In genomic region chr12:124940393-124941169, GRCh38 we compare ENCODE assay signal across 8 cellular contexts. TPM values are rescaled to one million over a fixed set of nuclear protein-coding genes. Genes with fewer than 3 reads are reported as not detected.
A peak's percentile ranks its signal among the peaks of the same experiment; 100 is the strongest.
DNase-seq lines count a peak whose midpoint lies in the region; ATAC-seq and TF ChIP-seq lines count a peak whose summit lies in the region.

No MANE protein-coding gene starts in this region.

- DNase-seq in BJ (ENCODE audit: low read depth) (peak; percentile 63), HS-27A (ENCODE audit: low read depth) (peak; percentile 74), epithelial cell of esophagus (ENCODE audit: low read depth) (peak; percentile 93), GDM1 (lab: John Stamatoyannopoulos, UW) (no peak)
- peak; percentile 90 for DNase-seq in activated CD8-positive, alpha-beta T cell treated with anti-CD3 and anti-CD28 coated beads, Interleukin-2, amount 10 ng/mL, durations not matched to agents 7 days and 5 days
- DNase-seq in stimulated activated CD8-positive, alpha-beta memory T cell treated with anti-CD3 and anti-CD28 coated beads, Interleukin-7, amount 100 ng/mL, for 48 hours (ENCODE audit: extremely low read depth in 1 of 2, low read depth in 1 of 2) = peak; percentile 65 to 79

- no peaks in the 10 kb centered on the region for H3K36me3 ChIP-seq in BJ (ENCODE audit: control insufficient read depth, insufficient read depth, low read length)
- no peaks in the 10 kb centered on the region for H3K36me3 ChIP-seq in muscle layer of colon (ENCODE audit: insufficient read depth, low read length)

- peaks cover 9% of the 10 kb centered on the region for H3K4me1 ChIP-seq in muscle layer of colon (ENCODE audit: insufficient read depth, low read length)

- CTCF ChIA-PET in BJ (lab: Yijun Ruan, JAX) = interaction anchor here (0.6 to 5.3 kb wide), 15 partner anchors 11 to 186 kb away, joined by 3 to 88 read pairs (median 12); partner anchors contain the start of gene UBC
- CTCF ChIA-PET in activated CD8-positive, alpha-beta T cell treated with anti-CD3 and anti-CD28 coated beads, Interleukin-2, amount 10 ng/mL, durations not matched to agents 7 days and 5 days (lab: Charles Lee) = interaction anchor here (0.7 to 12.6 kb wide), 18 partner anchors 8 to 122 kb away, joined by 3 to 391 read pairs (median 5); partner anchors contain the start of genes BRI3BP, DHX37 and UBC

- H3K36me3 Mint-ChIP-seq in activated CD8-positive, alpha-beta T cell treated with anti-CD3 and anti-CD28 coated beads, Interleukin-2, amount 10 ng/mL, durations not matched to agents 7 days and 5 days (ENCODE audit: low read depth) = peaks cover 14% of the 10 kb centered on the region

- no peaks in the 10 kb centered on the region for H3K9me3 ChIP-seq in muscle layer of colon (ENCODE audit: low read length)

- peaks cover 24% of the 10 kb centered on the region for H3K4me1 Mint-ChIP-seq in activated CD8-positive, alpha-beta T cell treated with anti-CD3 and anti-CD28 coated beads, Interleukin-2, amount 10 ng/mL, durations not matched to agents 7 days and 5 days (ENCODE audit: low read depth)

- no peak overlapping the region for H3K27ac Mint-ChIP-seq in activated CD8-positive, alpha-beta T cell treated with anti-CD3 and anti-CD28 coated beads, Interleukin-2, amount 10 ng/mL, durations not matched to agents 7 days and 5 days

- H3K4me3 ChIP-seq in BJ (ENCODE audit: low read depth, low read length) = peak overlapping the region; percentile 27
- peak overlapping the region; percentile 49 for H3K4me3 ChIP-seq in epithelial cell of esophagus (ENCODE audit: low read length)
- peak overlapping the region; percentile 82 to 91 for H3K4me3 ChIP-seq in muscle layer of colon (ENCODE audit: low read depth in 1 of 2, low read length in 2 of 2)

- ATAC-seq in GM19455 (IDR thresholded peaks at IDR 0.05; ENCODE audit: unreplicated experiment) = peak; percentile 42
- ATAC-seq in activated CD8-positive, alpha-beta T cell treated with anti-CD3 and anti-CD28 coated beads, Interleukin-2, amount 10 ng/mL, durations not matched to agents 7 days and 5 days = peak; percentile 53

- H3K27me3 Mint-ChIP-seq in activated CD8-positive, alpha-beta T cell treated with anti-CD3 and anti-CD28 coated beads, Interleukin-2, amount 10 ng/mL, durations not matched to agents 7 days and 5 days (ENCODE audit: low read depth) = no peaks in the 10 kb centered on the region

- POLR2A ChIA-PET in BJ (lab: Charles Lee) = interaction anchor here (0.6 to 1.3 kb wide), 2 partner anchors 23 to 34 kb away, joined by 3 to 9 read pairs; no protein-coding TSS in a partner anchor
- POLR2A ChIA-PET in activated CD8-positive, alpha-beta T cell treated with anti-CD3 and anti-CD28 coated beads, Interleukin-2, amount 10 ng/mL, durations not matched to agents 7 days and 5 days (lab: Charles Lee) = interaction anchor here (0.6 to 5.7 kb wide), 9 partner anchors 10 to 1485 kb away, joined by 3 to 134 read pairs (median 9); partner anchors contain the start of genes DHX37 and UBC

- H3K9me3 Mint-ChIP-seq in activated CD8-positive, alpha-beta T cell treated with anti-CD3 and anti-CD28 coated beads, Interleukin-2, amount 10 ng/mL, durations not matched to agents 7 days and 5 days (ENCODE audit: insufficient read depth) = no peaks in the 10 kb centered on the region

- H3K4me3 Mint-ChIP-seq in activated CD8-positive, alpha-beta T cell treated with anti-CD3 and anti-CD28 coated beads, Interleukin-2, amount 10 ng/mL, durations not matched to agents 7 days and 5 days = no peak overlapping the region

- no peaks in the 10 kb centered on the region for H3K27me3 ChIP-seq in BJ (ENCODE audit: control insufficient read depth, insufficient read depth, low read length)
- no peaks in the 10 kb centered on the region for H3K27me3 ChIP-seq in muscle layer of colon (ENCODE audit: control insufficient read depth in 1 of 2, insufficient read depth in 2 of 2, low read length in 2 of 2)

- peak overlapping the region; percentile 80 for H3K9ac ChIP-seq in muscle layer of colon (ENCODE audit: low read length)

- peak overlapping the region; percentile 97 for H3K27ac ChIP-seq in muscle layer of colon (ENCODE audit: low read depth, low read length)

- TF ChIP-seq CTCF in BJ (IDR thresholded peaks at IDR 0.05; ENCODE audit: insufficient read depth, low read depth, low read length) (peak; percentile 96), epithelial cell of esophagus (IDR thresholded peaks at IDR 0.05; ENCODE audit: insufficient read depth, low read depth, low read length, missing control alignments) (peak; percentile 93)

RNA-seq across cellular contexts. Expression of gene UBC, which starts 26.1 kb away (rescaled TPM):
- polyA plus RNA-seq in BJ (2011; rRNA removed) = 1,715 and 2,374 TPM in 2 replicates
- 607 and 730 TPM in 2 replicates for polyA minus RNA-seq in BJ (2011; rRNA and poly(A)+ RNA removed)
- total RNA-seq in activated CD8-positive, alpha-beta T cell treated with anti-CD3 and anti-CD28 coated beads, Interleukin-2, amount 10 ng/mL, durations not matched to agents 7 days and 5 days = 100 to 1,000 TPM; 974 to 998 TPM

RNA-seq across cellular contexts. Expression of gene DHX37, which starts 48.4 kb away (rescaled TPM):
- 5.9 and 10.6 TPM in 2 replicates for polyA plus RNA-seq in BJ (2011; rRNA removed)
- polyA minus RNA-seq in BJ (2011; rRNA and poly(A)+ RNA removed) = 13.0 and 14.9 TPM in 2 replicates
- 10 to 100 TPM; 33.3 to 34.6 TPM for total RNA-seq in activated CD8-positive, alpha-beta T cell treated with anti-CD3 and anti-CD28 coated beads, Interleukin-2, amount 10 ng/mL, durations not matched to agents 7 days and 5 days

RNA-seq across cellular contexts. Expression of gene BRI3BP, which starts 52.9 kb away (rescaled TPM):
- 1.9 and 2.5 TPM in 2 replicates for polyA plus RNA-seq in BJ (2011; rRNA removed)
- polyA minus RNA-seq in BJ (2011; rRNA and poly(A)+ RNA removed) = 2.1 and 2.4 TPM in 2 replicates
- total RNA-seq in activated CD8-positive, alpha-beta T cell treated with anti-CD3 and anti-CD28 coated beads, Interleukin-2, amount 10 ng/mL, durations not matched to agents 7 days and 5 days = 10 to 100 TPM; 26.5 to 27.0 TPM

Comparison
In these comparisons a context has a peak if more than half of its experiments do, and no peak if none do; other contexts are left out.
1. H3K4me3 ChIP-seq: peak in every context shown above with its lines; median percentile 86 in muscle layer of colon; 49 in epithelial cell of esophagus; 27 in BJ.